Comparison of ENCODE assay signal across 1 cellular context in genomic region chr11:77171885-77172665, GRCh38.
TF ChIP-seq lines count a peak whose summit lies in the region.

No MANE protein-coding gene starts in this region.

TF ChIP-seq in HepG2, 621 proteins besides CTCF, POLR2A, EP300 and RAD21 (continued from another document and continues in another):
- TF ChIP-seq NFRKB (IDR thresholded peaks at IDR 0.05) (no peak), ELK4 (CRISPR knock-in tag; IDR thresholded peaks at IDR 0.05; ENCODE audit: borderline replicate concordance) (no peak), ZSCAN22 (CRISPR knock-in tag; IDR thresholded peaks at IDR 0.05) (no peak), NFE2 (CRISPR knock-in tag; IDR thresholded peaks at IDR 0.05) (no peak), FOXC1 (CRISPR knock-in tag; IDR thresholded peaks at IDR 0.05; ENCODE audit: borderline replicate concordance) (no peak), ELF4 (CRISPR knock-in tag; IDR thresholded peaks at IDR 0.05; ENCODE audit: borderline replicate concordance) (no peak), NONO (IDR thresholded peaks at IDR 0.05) (no peak), NONO (CRISPR knock-in tag; conservative IDR thresholded peaks at IDR 0.05) (no peak), SALL2 (CRISPR knock-in tag; IDR thresholded peaks at IDR 0.05) (no peak), ZUFSP (CRISPR knock-in tag; IDR thresholded peaks at IDR 0.05; ENCODE audit: borderline replicate concordance) (no peak), BCL6 (CRISPR knock-in tag; IDR thresholded peaks at IDR 0.05) (0 out of 2 replicates have a peak, but pooled peaks have one; percentile 52), KLF9 (CRISPR knock-in tag; IDR thresholded peaks at IDR 0.05; ENCODE audit: low read depth) (no peak), ZNF430 (CRISPR knock-in tag; IDR thresholded peaks at IDR 0.05) (no peak), ZSCAN12 (CRISPR knock-in tag; IDR thresholded peaks at IDR 0.05) (no peak), ZNF713 (CRISPR knock-in tag; IDR thresholded peaks at IDR 0.05) (no peak), GTF3A (CRISPR knock-in tag; conservative IDR thresholded peaks at IDR 0.05) (no peak), HOXA7 (CRISPR knock-in tag; IDR thresholded peaks at IDR 0.05) (no peak), AHR (CRISPR knock-in tag; IDR thresholded peaks at IDR 0.05) (no peak), ATF2 (CRISPR knock-in tag; IDR thresholded peaks at IDR 0.05) (no peak), RNF219 (CRISPR knock-in tag; IDR thresholded peaks at IDR 0.05) (no peak), ARID4A (CRISPR knock-in tag; IDR thresholded peaks at IDR 0.05; ENCODE audit: borderline replicate concordance) (0 out of 2 replicates have a peak, but pooled peaks have one; percentile 51), ATF5 (CRISPR knock-in tag; IDR thresholded peaks at IDR 0.05; ENCODE audit: low read depth) (no peak), ZSCAN30 (CRISPR knock-in tag; IDR thresholded peaks at IDR 0.05) (no peak), SMARCE1 (IDR thresholded peaks at IDR 0.05; ENCODE audit: borderline replicate concordance) (no peak), U2AF2 (IDR thresholded peaks at IDR 0.05; ENCODE audit: low read depth, low read length) (no peak), PREB (CRISPR knock-in tag; IDR thresholded peaks at IDR 0.05) (no peak), TFDP2 (CRISPR knock-in tag; IDR thresholded peaks at IDR 0.05) (no peak), ZFP62 (CRISPR knock-in tag; IDR thresholded peaks at IDR 0.05) (no peak), TP53 (CRISPR knock-in tag; conservative IDR thresholded peaks at IDR 0.05) (no peak), ZGPAT (CRISPR knock-in tag; IDR thresholded peaks at IDR 0.05) (no peak), CENPBD1 (CRISPR knock-in tag; IDR thresholded peaks at IDR 0.05; ENCODE audit: borderline replicate concordance, low read depth) (no peak), ZBTB44 (CRISPR knock-in tag; IDR thresholded peaks at IDR 0.05) (no peak), TBX3 (IDR thresholded peaks at IDR 0.05; ENCODE audit: borderline replicate concordance) (no peak), RARA (CRISPR knock-in tag; IDR thresholded peaks at IDR 0.05) (peak; percentile 74), ZNF101 (CRISPR knock-in tag; IDR thresholded peaks at IDR 0.05; ENCODE audit: borderline replicate concordance, low read depth) (no peak), TEAD2 (CRISPR knock-in tag; IDR thresholded peaks at IDR 0.05) (no peak), TEAD3 (CRISPR knock-in tag; optimal IDR thresholded peaks at IDR 0.05; ENCODE audit: borderline replicate concordance) (peak; percentile 64), MXI1 (IDR thresholded peaks at IDR 0.05; ENCODE audit: borderline replicate concordance, low read depth, low read length) (no peak), TOE1 (CRISPR knock-in tag; IDR thresholded peaks at IDR 0.05) (no peak), ZNF136 (CRISPR knock-in tag; IDR thresholded peaks at IDR 0.05; ENCODE audit: low read depth) (no peak), NR1H2 (CRISPR knock-in tag; IDR thresholded peaks at IDR 0.05; ENCODE audit: borderline replicate concordance, low read depth) (no peak), ZNF263 (CRISPR knock-in tag; IDR thresholded peaks at IDR 0.05) (peak; percentile 45; the same call in 1 of the 2 replicates), ZNF501 (CRISPR knock-in tag; IDR thresholded peaks at IDR 0.05) (0 out of 2 replicates have a peak, but pooled peaks have one; percentile 24), BRD4 (CRISPR knock-in tag; IDR thresholded peaks at IDR 0.05) (no peak), HINFP (CRISPR knock-in tag; IDR thresholded peaks at IDR 0.05; ENCODE audit: low read depth) (no peak), ZNF576 (CRISPR knock-in tag; IDR thresholded peaks at IDR 0.05) (no peak), NR2C2 (CRISPR knock-in tag; IDR thresholded peaks at IDR 0.05; ENCODE audit: borderline replicate concordance) (peak; percentile 94)
